Comparison of ENCODE assay signal across 26 cellular contexts in genomic region chr18:74114206-74114605, GRCh38. TPM values are rescaled to one million over a fixed set of nuclear protein-coding genes. Genes with fewer than 3 reads are reported as not detected.
A peak's percentile ranks its signal among the peaks of the same experiment; 100 is the strongest.
DNase-seq lines count a peak whose midpoint lies in the region; ATAC-seq, FAIRE-seq and TF ChIP-seq lines count a peak whose summit lies in the region.
"Had no signal": no experiment of that assay in that cellular context is flagged by ENCODE, and none has a peak within 500 bp of the region (broad histone marks: within the 10 kb centered on the region; RNA-seq: fewer than 3 reads in every experiment).

No MANE protein-coding gene starts in this region.

- H2BK20ac ChIP-seq in IMR-90 (ENCODE audit: low read depth, low read length), result no peak overlapping the region; the same call in 1 of the 2 replicates

- peaks cover 4% of the 10 kb centered on the region for H3F3A ChIP-seq in neural progenitor cell (ENCODE audit: low read depth)

- H3K27me3 ChIP-seq in IMR-90 (ENCODE audit: control insufficient read depth, insufficient read depth, low read length) (no peaks in the 10 kb centered on the region), neural progenitor cell (no peaks in the 10 kb centered on the region), H7 (ENCODE audit: control insufficient read depth, insufficient read depth, low read length) (no peaks in the 10 kb centered on the region)
- H3K27me3 ChIP-seq in CD8-positive, alpha-beta T cell (ENCODE audit: insufficient read depth, low read length), result no peaks in the 10 kb centered on the region
- H3K27me3 ChIP-seq: MG63, Peyer's patch, upper lobe of right lung had no signal

- FAIRE-seq in kidney (lab: Jason Lieb, UNC), result no peak
- FAIRE-seq: A204.1, endothelial cell of umbilical vein had no signal

- TF ChIP-seq RAD21 in IMR-90 (IDR thresholded peaks at IDR 0.05; ENCODE audit: low read length), result no peak

- peak overlapping the region; percentile 96 for H2BK5ac ChIP-seq in IMR-90 (ENCODE audit: low read depth, low read length, poor library complexity, severe bottlenecking)

- peak overlapping the region; percentile 19; the same call in 1 of the 2 replicates for H4K5ac ChIP-seq in IMR-90 (ENCODE audit: low read depth, low read length)

- H2AFZ ChIP-seq in IMR-90 (replicated peaks; ENCODE audit: low read length, poor library complexity) (no peak overlapping the region), neural progenitor cell (replicated peaks) (no peak overlapping the region)

- H2AK9ac ChIP-seq in IMR-90 (replicated peaks; ENCODE audit: low read depth, low read length, poor library complexity), result no peak overlapping the region

- no TSS peak for BruUV-seq in IMR-90 (replicated peaks; lab: Mats Ljungman, UMichigan)

- in situ Hi-C loops in IMR-90 (cut with MboI; ENCODE audit: low sequenced_read_pairs), result no loop called here

- TF ChIP-seq CTCF in AG10803 (conservative IDR thresholded peaks at IDR 0.05; ENCODE audit: low read length) (no peak), IMR-90 (conservative IDR thresholded peaks at IDR 0.05; ENCODE audit: low read depth, low read length) (no peak), neural progenitor cell (IDR thresholded peaks at IDR 0.05) (no peak), kidney (IDR thresholded peaks at IDR 0.05; ENCODE audit: borderline replicate concordance, extremely low read depth, insufficient read depth) (no peak)
- TF ChIP-seq CTCF in CD8-positive, alpha-beta T cell (IDR thresholded peaks at IDR 0.05), result no peak

- peak; percentile 55 for DNase-seq in AG10803 (ENCODE audit: low read depth)
- peak; percentile 24 for DNase-seq in IMR-90
- peak; percentile 40 for DNase-seq in fibroblast of gingiva (ENCODE audit: low read depth)
- DNase-seq in neural progenitor cell (ENCODE audit: low spot score), result peak; percentile 45
- DNase-seq in kidney, result no peak
- DNase-seq in CD8-positive, alpha-beta T cell, result no peak
- DNase-seq in H7, result no peak
- no peak for DNase-seq in NCI-H82 treated with DMSO at 0.1 percent for 48 hours (lab: John Stamatoyannopoulos, UW; ENCODE audit: unreplicated experiment)
- DNase-seq: activated CD4-positive, alpha-beta memory T cell treated with anti-CD3 and anti-CD28 coated beads for 36 hours; activated effector memory CD4-positive, alpha-beta T cell treated with Interleukin-2 at 50 U/mL for 16 hours; activated naive CD8-positive, alpha-beta T cell treated with anti-CD3 and anti-CD28 coated beads for 36 hours; DMS79 treated with DMSO at 0.1 percent for 48 hours; foreskin melanocyte; immature natural killer cell; left ventricle myocardium inferior; MG63; NCI-H2081; NCI-H446 treated with DMSO at 0.1 percent for 48 hours; Peyer's patch; SIG-M5; upper lobe of right lung had no signal

- peak overlapping the region; percentile 34; the same call in 1 of the 3 replicates for H2BK15ac ChIP-seq in IMR-90 (ENCODE audit: low read depth, low read length)

- peak overlapping the region; percentile 70 for H2BK120ac ChIP-seq in IMR-90 (ENCODE audit: low read depth, low read length)

- H3K4me3 ChIP-seq in AG10803 (ENCODE audit: low read length) (no peak overlapping the region), IMR-90 (ENCODE audit: insufficient read depth, low read depth, low read length) (no peak overlapping the region), neural progenitor cell (no peak overlapping the region), kidney (ENCODE audit: low read length in 2 of 2) (no peak overlapping the region), H7 (ENCODE audit: insufficient read depth, low read depth, low read length) (no peak overlapping the region)
- H3K4me3 ChIP-seq in CD8-positive, alpha-beta T cell (ENCODE audit: low read depth, low read length), result no peak overlapping the region
- H3K4me3 ChIP-seq: left ventricle myocardium inferior, MG63, Peyer's patch, upper lobe of right lung had no signal

- H3K27ac ChIP-seq in IMR-90 (ENCODE audit: insufficient read depth, low read length), result peak overlapping the region; percentile 4; the same call in 1 of the 2 replicates
- no peak overlapping the region for H3K27ac ChIP-seq in neural progenitor cell
- H3K27ac ChIP-seq in kidney (ENCODE audit: low read depth in 2 of 2, low read length in 2 of 2), result no peak overlapping the region
- no peak overlapping the region for H3K27ac ChIP-seq in CD8-positive, alpha-beta T cell (ENCODE audit: low read depth, low read length)
- H3K27ac ChIP-seq: left ventricle myocardium inferior, Peyer's patch, upper lobe of right lung had no signal

- H3K79me1 ChIP-seq in IMR-90 (ENCODE audit: low read depth in 1 of 2, low read length in 2 of 2), result no peaks in the 10 kb centered on the region

- 0 out of 2 replicates have a peak overlapping the region, but pooled peaks have one; percentile 48 for H3K23ac ChIP-seq in IMR-90 (ENCODE audit: low read depth, low read length)

- no peak overlapping the region for H3K27ac Mint-ChIP-seq in neural progenitor cell
- no peak overlapping the region for H3K27ac Mint-ChIP-seq in CD8-positive, alpha-beta T cell
- H3K27ac Mint-ChIP-seq: activated CD4-positive, alpha-beta memory T cell treated with anti-CD3 and anti-CD28 coated beads for 36 hours; activated naive CD8-positive, alpha-beta T cell treated with anti-CD3 and anti-CD28 coated beads for 36 hours; B cell; immature natural killer cell; WTC11 had no signal

- H3K4me2 ChIP-seq in IMR-90 (ENCODE audit: low read depth, low read length) (no peak overlapping the region; the same call in 1 of the 2 replicates), neural progenitor cell (peak overlapping the region; percentile 39)

- intact Hi-C loops in IMR-90 (cut with micrococcal nuclease), result loop anchor here (10.0 kb wide), 3 partner anchors 599 to 1239 kb away; no protein-coding TSS in a partner anchor
- intact Hi-C loops in kidney (cut with DNase I), result no loop called here
- intact Hi-C loops in CD8-positive, alpha-beta T cell (cut with DNase I, micrococcal nuclease), result loop anchor here (10.0 kb wide), 1 partner anchor 1349 kb away; no protein-coding TSS in a partner anchor

- peak overlapping the region; percentile 39; the same call in 1 of the 2 replicates for H3K18ac ChIP-seq in IMR-90 (ENCODE audit: low read depth, low read length)

- H3K9ac ChIP-seq in IMR-90 (ENCODE audit: low read depth, low read length), result no peak overlapping the region
- no peak overlapping the region for H3K9ac ChIP-seq in neural progenitor cell
- H3K9ac ChIP-seq in kidney (ENCODE audit: low read length in 2 of 2), result no peak overlapping the region

- H4K91ac ChIP-seq in IMR-90 (ENCODE audit: insufficient read depth, low read depth, low read length), result peak overlapping the region; percentile 44; the same call in 1 of the 2 replicates

- 0 out of 2 replicates have a peak overlapping the region, but pooled peaks have one; percentile 66 for H3K4ac ChIP-seq in IMR-90 (ENCODE audit: low read depth, low read length)

- TF ChIP-seq POLR2A in IMR-90 (IDR thresholded peaks at IDR 0.05; ENCODE audit: low read depth, low read length), result no peak

- no peak overlapping the region for H3K4me3 Mint-ChIP-seq in neural progenitor cell
- no peak overlapping the region for H3K4me3 Mint-ChIP-seq in CD8-positive, alpha-beta T cell
- H3K4me3 Mint-ChIP-seq: activated CD4-positive, alpha-beta memory T cell treated with anti-CD3 and anti-CD28 coated beads for 36 hours; activated naive CD8-positive, alpha-beta T cell treated with anti-CD3 and anti-CD28 coated beads for 36 hours; B cell; immature natural killer cell; WTC11 had no signal

- CTCF ChIA-PET in IMR-90 (lab: Yijun Ruan, JAX), result interaction anchor here (0.7 to 1.3 kb wide), 3 partner anchors 25 to 239 kb away, joined by 3 to 6 read pairs (median 3); no protein-coding TSS in a partner anchor
- CTCF ChIA-PET in CD8-positive, alpha-beta T cell (lab: Charles Lee), result interaction anchor here (1.4 kb wide), 1 partner anchor 228 kb away, joined by 5 read pairs; no protein-coding TSS in a partner anchor

- H3K9me3 ChIP-seq in IMR-90 (ENCODE audit: control insufficient read depth, insufficient read depth, low read length), result peaks cover 3% of the 10 kb centered on the region; the same call in 1 of the 2 replicates
- no peaks in the 10 kb centered on the region for H3K9me3 ChIP-seq in neural progenitor cell (ENCODE audit: low read depth)
- peaks cover 0 to 8% of the 10 kb centered on the region in 2 donors for H3K9me3 ChIP-seq in kidney (ENCODE audit: control insufficient read depth in 1 of 2, low read length in 2 of 2)
- H3K9me3 ChIP-seq in CD8-positive, alpha-beta T cell (ENCODE audit: low read length), result peaks cover 3% of the 10 kb centered on the region
- H3K9me3 ChIP-seq: Peyer's patch, upper lobe of right lung had no signal

- peaks cover 21% of the 10 kb centered on the region for H3K4me1 Mint-ChIP-seq in neural progenitor cell
- peaks cover 8% of the 10 kb centered on the region for H3K4me1 Mint-ChIP-seq in CD8-positive, alpha-beta T cell (ENCODE audit: low read depth)

- H3K36me3 ChIP-seq in IMR-90 (ENCODE audit: control insufficient read depth, insufficient read depth, low read length) (no peaks in the 10 kb centered on the region), neural progenitor cell (no peaks in the 10 kb centered on the region), kidney (ENCODE audit: control insufficient read depth in 1 of 2, insufficient read depth in 2 of 2, low read length in 2 of 2) (no peaks in the 10 kb centered on the region), H7 (replicated peaks; ENCODE audit: control insufficient read depth, insufficient read depth, low read length) (no peaks in the 10 kb centered on the region)
- no peaks in the 10 kb centered on the region for H3K36me3 ChIP-seq in CD8-positive, alpha-beta T cell (ENCODE audit: insufficient read depth, low read length)
- H3K36me3 ChIP-seq: left ventricle myocardium inferior, MG63, Peyer's patch, upper lobe of right lung had no signal

- H4K20me1 ChIP-seq in IMR-90 (ENCODE audit: insufficient read depth, low read length), result no peaks in the 10 kb centered on the region
- H4K20me1 ChIP-seq in neural progenitor cell (ENCODE audit: low read depth), result no peaks in the 10 kb centered on the region

- POLR2A ChIA-PET in IMR-90 (lab: Charles Lee; ENCODE audit: unreplicated experiment), result interaction anchor here (0.6 kb wide), 1 partner anchor 83 kb away, joined by 5 read pairs; no protein-coding TSS in a partner anchor
- POLR2A ChIA-PET in CD8-positive, alpha-beta T cell (lab: Charles Lee), result no interaction called here

- H3K4me1 ChIP-seq in IMR-90 (ENCODE audit: control insufficient read depth, insufficient read depth, low read length), result peaks cover 11% of the 10 kb centered on the region
- H3K4me1 ChIP-seq in neural progenitor cell, result peaks cover 18% of the 10 kb centered on the region
- H3K4me1 ChIP-seq in kidney (ENCODE audit: control insufficient read depth in 1 of 2, insufficient read depth in 1 of 2, low read depth in 1 of 2, low read length in 2 of 2), result peaks cover 2 to 6% of the 10 kb centered on the region in 2 donors
- no peaks in the 10 kb centered on the region for H3K4me1 ChIP-seq in CD8-positive, alpha-beta T cell (ENCODE audit: insufficient read depth, low read length)
- H3K4me1 ChIP-seq: left ventricle myocardium inferior, Peyer's patch, upper lobe of right lung had no signal

- peak overlapping the region; percentile 15 to 66; a peak in 3 of 4 replicates for H4K8ac ChIP-seq in IMR-90 (ENCODE audit: low read depth in 2 of 2, low read length in 2 of 2)

- peaks cover 7% of the 10 kb centered on the region; the same call in 1 of the 2 replicates for H3K9me1 ChIP-seq in IMR-90 (ENCODE audit: insufficient read depth, low read length)

- H3K56ac ChIP-seq in IMR-90 (ENCODE audit: extremely low read depth, insufficient read depth, low read length), result no peak overlapping the region

- ATAC-seq in IMR-90 (ENCODE audit: low read depth), result no peak
- no peak for ATAC-seq in CD8-positive, alpha-beta T cell
- ATAC-seq: upper lobe of right lung, WTC11 had no signal

- peaks cover 5% of the 10 kb centered on the region for H3K36me3 Mint-ChIP-seq in neural progenitor cell
- peaks cover 5% of the 10 kb centered on the region for H3K36me3 Mint-ChIP-seq in CD8-positive, alpha-beta T cell
- H3K36me3 Mint-ChIP-seq: immature natural killer cell had no signal

- H2AK5ac ChIP-seq in IMR-90 (ENCODE audit: low read depth, low read length), result no peak overlapping the region

- peaks cover 16% of the 10 kb centered on the region for H3K9me3 Mint-ChIP-seq in neural progenitor cell
- H3K9me3 Mint-ChIP-seq in CD8-positive, alpha-beta T cell, result peaks cover 11% of the 10 kb centered on the region

- dilution Hi-C loops in IMR-90 (cut with HindIII; ENCODE audit: low sequenced_read_pairs, unreplicated experiment), result no loop called here

- H3K27me3 Mint-ChIP-seq in neural progenitor cell (ENCODE audit: insufficient read depth, low read depth), result no peaks in the 10 kb centered on the region
- H3K27me3 Mint-ChIP-seq in CD8-positive, alpha-beta T cell (ENCODE audit: low read depth), result no peaks in the 10 kb centered on the region
- H3K27me3 Mint-ChIP-seq: activated CD4-positive, alpha-beta memory T cell treated with anti-CD3 and anti-CD28 coated beads for 36 hours; activated naive CD8-positive, alpha-beta T cell treated with anti-CD3 and anti-CD28 coated beads for 36 hours; B cell had no signal

- H3K14ac ChIP-seq in IMR-90 (replicated peaks; ENCODE audit: low read depth, low read length), result peak overlapping the region; percentile 58; the same call in 1 of the 2 replicates

- H3K79me2 ChIP-seq in neural progenitor cell (ENCODE audit: low read depth), result no peaks in the 10 kb centered on the region

RNA-seq across cellular contexts. Expression of gene FBXO15, which starts 33.4 kb away (rescaled TPM):
- 0.90 and 1.1 TPM in 2 replicates for total RNA-seq in IMR-90 (2012; rRNA removed)
- polyA plus RNA-seq in IMR-90 (2012; rRNA removed), result 1.5 and 2.0 TPM in 2 replicates
- 0.51 and 0.62 TPM in 2 replicates for polyA plus RNA-seq in IMR-90 (2012; cell fraction: cytosol; rRNA removed)
- 0.67 and 6.4 TPM in 2 replicates for polyA plus RNA-seq in IMR-90 (2012; cell fraction: nucleus; rRNA removed; ENCODE audit: low replicate concordance)
- total RNA-seq in neural progenitor cell (ENCODE audit: low replicate concordance), result 2.2 and 2.8 TPM in 2 replicates
- 3.5 TPM for total RNA-seq in kidney
- 9.1 TPM for polyA plus RNA-seq in kidney (ENCODE audit: insufficient read depth, low read depth, low replicate concordance)
- total RNA-seq in CD8-positive, alpha-beta T cell, result 1 to 10 TPM; 1.0 to 1.3 TPM
- total RNA-seq in H7 (2014; rRNA removed; shearing (Covaris generic)), result 0.55 and 1.5 TPM in 2 replicates
- total RNA-seq: endothelial cell of umbilical vein, left ventricle myocardium inferior, Peyer's patch, posterior vena cava had no signal
- polyA plus RNA-seq: endothelial cell of umbilical vein had no signal

RNA-seq across cellular contexts. Expression of gene TIMM21, which starts 34.1 kb away (rescaled TPM):
- 41.9 and 42.8 TPM in 2 replicates for total RNA-seq in IMR-90 (2012; rRNA removed)
- 41.5 and 52.7 TPM in 2 replicates for polyA plus RNA-seq in IMR-90 (2012; rRNA removed)
- polyA plus RNA-seq in IMR-90 (2012; cell fraction: cytosol; rRNA removed), result 11.2 and 15.8 TPM in 2 replicates
- polyA plus RNA-seq in IMR-90 (2012; cell fraction: nucleus; rRNA removed; ENCODE audit: low replicate concordance), result 7.0 and 45.7 TPM in 2 replicates
- 24.0 and 28.4 TPM in 2 replicates for total RNA-seq in neural progenitor cell (ENCODE audit: low replicate concordance)
- 28.5 TPM for total RNA-seq in kidney
- polyA plus RNA-seq in kidney (ENCODE audit: insufficient read depth, low read depth, low replicate concordance), result 77.4 TPM
- total RNA-seq in CD8-positive, alpha-beta T cell, result 10 to 100 TPM; 20.2 to 20.8 TPM
- total RNA-seq in H7 (2014; rRNA removed; shearing (Covaris generic)), result 43.0 and 46.0 TPM in 2 replicates

Comparison
In these comparisons a context has a peak if more than half of its experiments do, and no peak if none do; other contexts are left out.
1. DNase-seq: peak in AG10803 (single experiment), IMR-90 (single experiment), fibroblast of gingiva (single experiment) and neural progenitor cell (single experiment); none in kidney (single experiment), CD8-positive, alpha-beta T cell (0 of 7), H7 (single experiment) and NCI-H82 treated with DMSO at 0.1 percent for 48 hours (single experiment).